ENCODE assay signal across 1 cellular context in the genomic region with DNA sequence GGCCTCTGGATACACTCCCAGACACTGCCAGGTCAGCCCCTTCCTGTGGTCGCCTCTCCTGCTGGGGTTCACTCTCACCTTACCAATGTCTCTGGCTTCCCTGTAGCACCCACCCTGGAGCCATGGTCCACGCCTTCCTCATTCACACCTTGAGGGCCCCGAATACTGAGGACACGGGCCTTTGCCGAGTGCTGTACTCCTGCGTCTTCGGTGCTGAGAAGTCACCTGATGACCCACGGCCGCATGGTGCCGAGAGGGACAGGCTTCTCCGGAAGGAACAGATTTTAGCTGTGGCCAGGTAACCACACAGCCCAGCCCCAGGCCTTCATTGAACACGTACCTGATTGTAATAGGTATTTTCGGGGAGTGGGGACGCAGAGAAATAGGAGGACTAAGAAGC.
TF ChIP-seq lines count a peak whose summit lies in the region.

No MANE protein-coding gene starts in this region.

TF ChIP-seq in WTC11, 78 proteins besides CTCF, POLR2A, EP300 and RAD21 (continued from another document):
- no peak for TF ChIP-seq ZBTB21 (CRISPR knock-in tag; IDR thresholded peaks at IDR 0.05; ENCODE audit: borderline replicate concordance)
- TF ChIP-seq MXD4 (CRISPR knock-in tag; IDR thresholded peaks at IDR 0.05; ENCODE audit: borderline replicate concordance), result no peak
- TF ChIP-seq, protein P1, sequence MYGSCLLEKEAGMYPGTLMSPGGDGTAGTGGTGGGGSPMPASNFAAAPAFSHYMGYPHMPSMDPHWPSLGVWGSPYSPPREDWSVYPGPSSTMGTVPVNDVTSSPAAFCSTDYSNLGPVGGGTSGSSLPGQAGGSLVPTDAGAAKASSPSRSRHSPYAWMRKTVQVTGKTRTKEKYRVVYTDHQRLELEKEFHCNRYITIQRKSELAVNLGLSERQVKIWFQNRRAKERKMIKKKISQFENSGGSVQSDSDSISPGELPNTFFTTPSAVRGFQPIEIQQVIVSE (CRISPR knock-in tag; IDR thresholded peaks at IDR 0.05; ENCODE audit: borderline replicate concordance), result no peak
- TF ChIP-seq, protein P2, sequence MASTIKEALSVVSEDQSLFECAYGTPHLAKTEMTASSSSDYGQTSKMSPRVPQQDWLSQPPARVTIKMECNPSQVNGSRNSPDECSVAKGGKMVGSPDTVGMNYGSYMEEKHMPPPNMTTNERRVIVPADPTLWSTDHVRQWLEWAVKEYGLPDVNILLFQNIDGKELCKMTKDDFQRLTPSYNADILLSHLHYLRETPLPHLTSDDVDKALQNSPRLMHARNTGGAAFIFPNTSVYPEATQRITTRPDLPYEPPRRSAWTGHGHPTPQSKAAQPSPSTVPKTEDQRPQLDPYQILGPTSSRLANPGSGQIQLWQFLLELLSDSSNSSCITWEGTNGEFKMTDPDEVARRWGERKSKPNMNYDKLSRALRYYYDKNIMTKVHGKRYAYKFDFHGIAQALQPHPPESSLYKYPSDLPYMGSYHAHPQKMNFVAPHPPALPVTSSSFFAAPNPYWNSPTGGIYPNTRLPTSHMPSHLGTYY (CRISPR knock-in tag; IDR thresholded peaks at IDR 0.05), result no peak
